18 cellular contexts compared by ENCODE assay signal in genomic region chr10:64795847-64796246, GRCh38.
DNase-seq lines count a peak whose midpoint lies in the region; ATAC-seq, FAIRE-seq and TF ChIP-seq lines count a peak whose summit lies in the region.
"Had no signal": no experiment of that assay in that cellular context is flagged by ENCODE, and none has a peak within 500 bp of the region (broad histone marks: within the 10 kb centered on the region; RNA-seq: fewer than 3 reads in every experiment).

No MANE protein-coding gene starts in this region.

- H3K9me3 ChIP-seq in A549, result no peaks in the 10 kb centered on the region
- H3K9me3 ChIP-seq: HAP-1 had no signal

- no peak for ATAC-seq in A549
- ATAC-seq: GM23338 had no signal

- no peak overlapping the region for H3K27ac ChIP-seq in A549

- no peak overlapping the region for H3K4me2 ChIP-seq in A549
- H3K4me2 ChIP-seq: GM23338 had no signal

- TF ChIP-seq EP300 in A549 (IDR thresholded peaks at IDR 0.05), result no peak

- H3K4me1 ChIP-seq in A549, result no peaks in the 10 kb centered on the region
- H3K4me1 ChIP-seq: HAP-1 had no signal

- WGBS in A549 (ENCODE audit: missing lambda C conversion rate), result 28% methylated on average over 3 of the region's 3 CpGs

- H3K4me3 ChIP-seq in A549, result no peak overlapping the region
- H3K4me3 ChIP-seq: GM23338, HAP-1 had no signal

- FAIRE-seq in A549 (lab: Jason Lieb, UNC) (no peak), H54 (lab: Jason Lieb, UNC) (peak; percentile 76)
- FAIRE-seq: GM12891, GM18507 had no signal

- CTCF ChIA-PET in A549 (lab: Yijun Ruan, JAX), result no interaction called here

- POLR2A ChIA-PET in A549 (lab: Yijun Ruan, JAX), result no interaction called here

- DNase-seq in A549 (ENCODE audit: low read depth in 1 of 2, low spot score in 1 of 2), result no peak
- no peak for DNase-seq in H54 (ENCODE audit: insufficient read length, low spot score)
- peak; percentile 25 for DNase-seq in RPMI8226
- no peak for DNase-seq in globus pallidus (ENCODE audit: low spot score)
- no peak for DNase-seq in DMS 273 (lab: John Stamatoyannopoulos, UW; ENCODE audit: unreplicated experiment)
- no peak for DNase-seq in DMS79 treated with DMSO at 0.1 percent for 48 hours (lab: John Stamatoyannopoulos, UW)
- DNase-seq: 8988T; C1 segment of cervical spinal cord; CD4-positive, alpha-beta memory T cell; COR-L47; DMS 273 treated with DMSO at 0.1 percent for 48 hours; DMS79; GF-D8; HFFc6 had no signal

- no peak for TF ChIP-seq RAD21 in A549 (conservative IDR thresholded peaks at IDR 0.05 in 1 of 2, IDR thresholded peaks at IDR 0.05 in 1 of 2)

- TF ChIP-seq CTCF in A549 (IDR thresholded peaks at IDR 0.05), result no peak

- TF ChIP-seq POLR2A in A549 (IDR thresholded peaks at IDR 0.05; ENCODE audit: low read length), result no peak
- TF ChIP-seq POLR2A in H54 (IDR thresholded peaks at IDR 0.05; ENCODE audit: low read depth, low read length), result no peak

TF ChIP-seq in A549, 52 proteins besides CTCF, POLR2A, EP300 and RAD21:
- TF ChIP-seq MAFK (IDR thresholded peaks at IDR 0.05; ENCODE audit: partially characterized antibody), result peak; percentile 44
- no peak for TF ChIP-seq HEYL (CRISPR knock-in tag; IDR thresholded peaks at IDR 0.05)
- TF ChIP-seq HES2 (IDR thresholded peaks at IDR 0.05), result no peak
- no peak for TF ChIP-seq ESRRA (IDR thresholded peaks at IDR 0.05; ENCODE audit: borderline replicate concordance, low read length)
- TF ChIP-seq CHD2 (IDR thresholded peaks at IDR 0.05; ENCODE audit: low read length, partially characterized antibody), result no peak
- no peak for TF ChIP-seq CBX2 (IDR thresholded peaks at IDR 0.05; ENCODE audit: borderline replicate concordance, low read depth)
